Comparison of ENCODE assay signal across 1 cellular context in the genomic region with DNA sequence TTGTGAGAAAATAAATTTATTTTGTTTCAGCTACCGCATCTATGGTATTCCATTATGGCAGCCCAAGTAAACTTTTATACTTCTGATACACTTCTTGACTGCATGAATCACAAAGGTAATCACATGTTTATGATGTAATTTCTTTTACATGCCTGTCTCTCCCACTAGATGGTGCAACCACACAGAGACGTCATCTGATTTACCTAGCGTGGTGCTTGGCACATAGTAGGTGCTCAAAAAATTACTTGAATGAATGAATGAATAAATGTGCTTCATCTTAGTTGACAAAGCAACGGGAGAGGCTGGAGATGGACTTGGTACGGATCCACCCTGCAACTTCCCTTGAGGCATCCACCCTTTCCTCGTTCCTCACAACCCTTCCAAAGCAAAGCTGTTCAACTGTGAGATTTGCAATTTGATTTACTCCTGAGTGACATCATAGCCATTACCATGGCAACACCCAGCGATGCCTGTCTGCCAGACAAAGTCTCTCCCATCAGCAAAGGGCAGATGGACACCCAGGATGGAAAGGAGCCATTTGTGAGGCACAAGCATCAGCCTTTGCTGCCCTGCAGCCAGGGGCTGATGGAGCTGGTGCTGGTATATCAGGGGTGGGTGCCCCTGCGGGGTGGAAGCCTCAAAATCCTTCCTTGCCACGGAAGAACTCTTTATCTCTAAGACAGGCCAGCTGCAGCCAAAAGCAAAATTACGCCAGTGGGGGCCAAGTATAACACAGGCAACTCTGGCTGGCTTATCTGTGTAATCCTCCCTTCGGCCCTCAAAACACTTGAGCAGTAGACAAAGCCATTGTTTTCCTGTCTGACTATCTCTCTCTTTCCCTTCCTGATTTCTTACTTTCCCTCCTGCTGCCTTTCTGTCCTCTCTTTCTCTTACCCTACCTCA.
TF ChIP-seq lines count a peak whose summit lies in the region.

No MANE protein-coding gene starts in this region.

TF ChIP-seq in HCT116, 20 proteins besides CTCF, POLR2A, EP300 and RAD21 (continued from another document):
- TF ChIP-seq, protein P1, sequence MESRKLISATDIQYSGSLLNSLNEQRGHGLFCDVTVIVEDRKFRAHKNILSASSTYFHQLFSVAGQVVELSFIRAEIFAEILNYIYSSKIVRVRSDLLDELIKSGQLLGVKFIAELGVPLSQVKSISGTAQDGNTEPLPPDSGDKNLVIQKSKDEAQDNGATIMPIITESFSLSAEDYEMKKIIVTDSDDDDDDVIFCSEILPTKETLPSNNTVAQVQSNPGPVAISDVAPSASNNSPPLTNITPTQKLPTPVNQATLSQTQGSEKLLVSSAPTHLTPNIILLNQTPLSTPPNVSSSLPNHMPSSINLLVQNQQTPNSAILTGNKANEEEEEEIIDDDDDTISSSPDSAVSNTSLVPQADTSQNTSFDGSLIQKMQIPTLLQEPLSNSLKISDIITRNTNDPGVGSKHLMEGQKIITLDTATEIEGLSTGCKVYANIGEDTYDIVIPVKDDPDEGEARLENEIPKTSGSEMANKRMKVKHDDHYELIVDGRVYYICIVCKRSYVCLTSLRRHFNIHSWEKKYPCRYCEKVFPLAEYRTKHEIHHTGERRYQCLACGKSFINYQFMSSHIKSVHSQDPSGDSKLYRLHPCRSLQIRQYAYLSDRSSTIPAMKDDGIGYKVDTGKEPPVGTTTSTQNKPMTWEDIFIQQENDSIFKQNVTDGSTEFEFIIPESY (IDR thresholded peaks at IDR 0.05; ENCODE audit: extremely low read depth, insufficient replicate concordance, low read length), result no peak
- no peak for TF ChIP-seq FOSL1 (IDR thresholded peaks at IDR 0.05; ENCODE audit: low read depth)
- TF ChIP-seq JUND (IDR thresholded peaks at IDR 0.05), result no peak
- no peak for TF ChIP-seq EZH2phosphoT487 (IDR thresholded peaks at IDR 0.05; ENCODE audit: borderline replicate concordance)
